19 cellular contexts compared by ENCODE assay signal in the genomic region with DNA sequence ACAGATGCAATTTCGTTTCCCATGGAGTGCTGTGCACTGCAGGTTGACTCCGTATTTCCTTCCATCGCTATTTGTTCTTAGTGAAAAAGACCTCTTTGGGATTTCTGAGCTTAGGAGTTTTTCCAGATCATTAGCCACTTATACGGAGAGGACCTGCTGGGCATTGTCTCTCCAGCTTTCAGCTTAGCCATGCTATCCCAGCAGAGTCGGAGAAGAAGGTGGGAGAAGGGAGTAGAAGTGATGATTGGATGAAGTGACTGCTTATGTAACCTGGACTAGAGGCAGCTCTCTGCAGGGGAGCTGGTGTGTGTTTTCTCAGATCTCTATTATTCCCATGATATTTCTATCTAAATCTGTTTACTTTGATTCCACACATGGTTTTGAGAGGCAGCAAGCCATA.
DNase-seq lines count a peak whose midpoint lies in the region; ATAC-seq and TF ChIP-seq lines count a peak whose summit lies in the region.
"Had no signal": no experiment of that assay in that cellular context is flagged by ENCODE, and none has a peak within 500 bp of the region (broad histone marks: within the 10 kb centered on the region; RNA-seq: fewer than 3 reads in every experiment).

No MANE protein-coding gene starts in this region.

- H3K4me3 Mint-ChIP-seq in nephron progenitor cell = no peak overlapping the region
- H3K4me3 Mint-ChIP-seq: CD4-positive, CD25-positive, alpha-beta regulatory T cell had no signal

- peaks cover 8% of the 10 kb centered on the region for H3K27me3 Mint-ChIP-seq in nephron progenitor cell (ENCODE audit: low read depth, poor library complexity)
- H3K27me3 Mint-ChIP-seq: CD4-positive, CD25-positive, alpha-beta regulatory T cell had no signal

- peak overlapping the region; percentile 80 for H3K27ac Mint-ChIP-seq in nephron progenitor cell
- H3K27ac Mint-ChIP-seq: CD4-positive, CD25-positive, alpha-beta regulatory T cell had no signal

- peaks cover 33% of the 10 kb centered on the region for H3K4me1 Mint-ChIP-seq in nephron progenitor cell
- H3K4me1 Mint-ChIP-seq: CD4-positive, CD25-positive, alpha-beta regulatory T cell had no signal

- H3K9me3 Mint-ChIP-seq in nephron progenitor cell = no peaks in the 10 kb centered on the region

- peaks cover 8% of the 10 kb centered on the region for H3K36me3 Mint-ChIP-seq in nephron progenitor cell (ENCODE audit: low read depth)
- H3K36me3 Mint-ChIP-seq: CD4-positive, CD25-positive, alpha-beta regulatory T cell had no signal

- DNase-seq in Ammon's horn (ENCODE audit: low spot score) = peak; percentile 22
- DNase-seq in NCI-H2227 (lab: John Stamatoyannopoulos, UW; ENCODE audit: unreplicated experiment) = peak; percentile 20
- peak; percentile 83 for DNase-seq in cerebellar cortex (ENCODE audit: low spot score)
- DNase-seq in nephron progenitor cell = no peak
- DNase-seq in NCI-H748 treated with DMSO at 0.1 percent for 48 hours (lab: John Stamatoyannopoulos, UW) = no peak
- DNase-seq in activated CD8-positive, alpha-beta memory T cell treated with anti-CD3 and anti-CD28 coated beads for 24 hours = no peak
- DNase-seq: CD4-positive, CD25-positive, alpha-beta regulatory T cell; GOT3; HCEC 1CT; NCI-H1048; NCI-H1417; NCI-H1694; NCI-H2029 treated with DMSO at 0.1 percent for 48 hours; NCI-H526; PC-9; SJCRH30 had no signal

- ATAC-seq in HG03469 (IDR thresholded peaks at IDR 0.05; ENCODE audit: unreplicated experiment) = no peak
- ATAC-seq: Right ventricle myocardium inferior, SK-N-SH treated with all-trans-retinoic acid at 6 μM for 48 hours had no signal

- no peak for TF ChIP-seq CTCF in nephron progenitor cell (IDR thresholded peaks at IDR 0.05)

Comparison
In these comparisons a context has a peak if more than half of its experiments do, and no peak if none do; other contexts are left out.
1. DNase-seq: peak in Ammon's horn (single experiment), NCI-H2227 (single experiment) and cerebellar cortex (single experiment); none in nephron progenitor cell (single experiment), NCI-H748 treated with DMSO at 0.1 percent for 48 hours (single experiment) and activated CD8-positive, alpha-beta memory T cell treated with anti-CD3 and anti-CD28 coated beads for 24 hours (single experiment).